16 cellular contexts compared by ENCODE assay signal in genomic region chr21:44512496-44513388, GRCh38. TPM values are rescaled to one million over a fixed set of nuclear protein-coding genes. Genes with fewer than 3 reads are reported as not detected.
DNase-seq lines count a peak whose midpoint lies in the region; ATAC-seq, FAIRE-seq and TF ChIP-seq lines count a peak whose summit lies in the region.
"Had no signal": no experiment of that assay in that cellular context is flagged by ENCODE, and none has a peak within 500 bp of the region (broad histone marks: within the 10 kb centered on the region; RNA-seq: fewer than 3 reads in every experiment).

No MANE protein-coding gene starts in this region.

- no peak for ATAC-seq in HepG2
- ATAC-seq: A549, GM23338 had no signal

- POLR2A ChIA-PET in HepG2 (lab: Yijun Ruan, JAX) = no interaction called here

- TF ChIP-seq CTCF in VCaP (conservative IDR thresholded peaks at IDR 0.05) (no peak), HepG2 (CRISPR knock-in tag; IDR thresholded peaks at IDR 0.05) (no peak)

- intact Hi-C loops in HepG2 (cut with micrococcal nuclease; ENCODE audit: unreplicated experiment) = loop anchor here (5.0 kb wide), 1 partner anchor 230 kb away; no protein-coding TSS in a partner anchor

- TF ChIP-seq RAD21 in Ishikawa (IDR thresholded peaks at IDR 0.05; ENCODE audit: low read depth) (no peak), HepG2 (CRISPR knock-in tag; IDR thresholded peaks at IDR 0.05) (no peak)

- peaks cover 73% of the 10 kb centered on the region for H3K4me1 ChIP-seq in HepG2 (ENCODE audit: insufficient read depth, low read length)
- H3K4me1 ChIP-seq: A549, BE2C had no signal

- H3K9ac ChIP-seq in HepG2 (ENCODE audit: insufficient read depth, low read depth, low read length) = no peak overlapping the region

- no peak for TF ChIP-seq EP300 in Ishikawa (IDR thresholded peaks at IDR 0.05; ENCODE audit: borderline replicate concordance)
- TF ChIP-seq EP300 in HepG2 (IDR thresholded peaks at IDR 0.05; ENCODE audit: low read depth in 2 of 2, low read length in 2 of 2) = no peak
- TF ChIP-seq EP300 in HepG2 (CRISPR knock-in tag; IDR thresholded peaks at IDR 0.05; ENCODE audit: borderline replicate concordance) = no peak

- CTCF ChIA-PET in HepG2 (lab: Yijun Ruan, JAX; ENCODE audit: low intra/inter-chr PET ratio, low total read pairs) = no interaction called here

- peaks cover 7% of the 10 kb centered on the region for H3K79me2 ChIP-seq in HepG2 (ENCODE audit: insufficient read depth, low read length)

- H3K27me3 ChIP-seq in HepG2 (ENCODE audit: control insufficient read depth in 1 of 2, insufficient read depth in 2 of 2, low read length in 2 of 2) = no peaks in the 10 kb centered on the region

- no peaks in the 10 kb centered on the region for H4K20me1 ChIP-seq in HepG2 (ENCODE audit: insufficient read depth, low read length)

- FAIRE-seq in HepG2 (lab: Jason Lieb, UNC) (no peak), urothelium cell line (lab: Jason Lieb, UNC) (peak; percentile 20)
- FAIRE-seq: A549, GM12891 had no signal

- BruUV-seq in HepG2 (replicated peaks; lab: Mats Ljungman, UMichigan) = no TSS peak

- 99% methylated on average over 10 of the region's 21 CpGs for WGBS in HepG2 (ENCODE audit: low lambda C conversion rate)

- peak overlapping the region; percentile 49 for H3K27ac ChIP-seq in VCaP
- H3K27ac ChIP-seq in HepG2 (ENCODE audit: extremely low read length, insufficient read depth, low read length) = no peak overlapping the region
- H3K27ac ChIP-seq: A549, C4-2B had no signal

- no peak for TF ChIP-seq POLR2A in HepG2 (IDR thresholded peaks at IDR 0.05; ENCODE audit: insufficient read depth in 1 of 2, low read depth in 2 of 2, low read length in 2 of 2)

- no peaks in the 10 kb centered on the region for H3K9me3 ChIP-seq in HepG2 (ENCODE audit: low read length)
- H3K9me3 ChIP-seq: A549, BE2C had no signal

- no peak overlapping the region for H3K4me2 ChIP-seq in HepG2 (ENCODE audit: low read depth, low read length)
- H3K4me2 ChIP-seq: A549, GM23338 had no signal

- no peak overlapping the region for H3K4me3 ChIP-seq in HepG2 (replicated peaks in 1 of 3; ENCODE audit: insufficient read depth in 1 of 3, low read depth in 2 of 3, low read length in 3 of 3)
- H3K4me3 ChIP-seq: A549, GM23338 had no signal

- H3K36me3 ChIP-seq in HepG2 (replicated peaks in 1 of 2; ENCODE audit: control insufficient read depth in 1 of 2, insufficient read depth in 2 of 2, low read length in 2 of 2) = peaks cover 14 to 19% of the 10 kb centered on the region in 2 experiments
- H3K36me3 ChIP-seq: BE2C had no signal

- DNase-seq in HepG2 (ENCODE audit: low spot score) (no peak), urothelium cell line (ENCODE audit: low spot score) (no peak), SHP77 (lab: John Stamatoyannopoulos, UW) (no peak), GDM1 (lab: John Stamatoyannopoulos, UW) (no peak)
- DNase-seq: BE2C; CD4-positive, alpha-beta memory T cell; H9 had no signal

- no peak overlapping the region for H2AFZ ChIP-seq in HepG2 (ENCODE audit: low read length)
- H2AFZ ChIP-seq: GM23338 had no signal

- in situ Hi-C loops in HepG2 (cut with HindIII; ENCODE audit: extremely low pct_ligation_motif_present, low pct_unique_long_range_greater_than_20kb) = no loop called here

RNA-seq across cellular contexts. Expression of gene KRTAP10-1, which starts 27.3 kb away (rescaled TPM):
- not detected in 2 replicates for total RNA-seq in HepG2 (2016; rRNA removed; fragmentation: Illumina TruSeq; extraction: Trizol)
- total RNA-seq in HepG2 (2016; cell fraction: cytosol; rRNA removed; fragmentation: Illumina TruSeq; extraction: Trizol; ENCODE audit: low read depth) = not detected in 2 replicates
- not detected in 2 replicates for total RNA-seq in HepG2 (2016; cell fraction: insoluble cytoplasmic fraction; rRNA removed; fragmentation: Illumina TruSeq; extraction: Trizol)
- total RNA-seq in HepG2 (2016; cell fraction: membrane; rRNA removed; fragmentation: Illumina TruSeq; extraction: Trizol) = not detected in 2 replicates
- not detected in 2 replicates for total RNA-seq in HepG2 (2016; cell fraction: nucleus; rRNA removed; fragmentation: Illumina TruSeq; extraction: Trizol)
- not detected in 2 replicates for polyA plus RNA-seq in HepG2 (2011; rRNA removed)
- polyA plus RNA-seq in HepG2 (2011; cell fraction: cytosol; rRNA removed) = not detected in 2 replicates
- polyA plus RNA-seq in HepG2 (2011; cell fraction: nucleus; rRNA removed) = not detected in 2 replicates
- not detected in 2 replicates for polyA plus RNA-seq in HepG2 (2012)
- not detected in 2 replicates for polyA plus RNA-seq in HepG2 (2016; cell fraction: cytosol; fragmentation: Illumina TruSeq; extraction: Trizol; ENCODE audit: low read depth)
- not detected in 2 replicates for polyA plus RNA-seq in HepG2 (2016; cell fraction: insoluble cytoplasmic fraction; fragmentation: Illumina TruSeq; extraction: Trizol; ENCODE audit: low read depth)
- polyA plus RNA-seq in HepG2 (2016; cell fraction: membrane; fragmentation: Illumina TruSeq; extraction: Trizol; ENCODE audit: low read depth) = not detected in 2 replicates
- not detected in 2 replicates for polyA plus RNA-seq in HepG2 (2016; cell fraction: nucleus; fragmentation: Illumina TruSeq; extraction: Trizol; ENCODE audit: insufficient read depth, low read depth)
- 0.16 TPM in 1 of 2 replicates, not detected in the other for polyA minus RNA-seq in HepG2 (2011; rRNA and poly(A)+ RNA removed; ENCODE audit: low replicate concordance)
- not detected in 2 replicates for polyA minus RNA-seq in HepG2 (2011; cell fraction: cytosol; rRNA and poly(A)+ RNA removed)
- not detected in 2 replicates for polyA minus RNA-seq in HepG2 (2011; cell fraction: nucleus; rRNA and poly(A)+ RNA removed)
- total RNA-seq: CD4-positive, alpha-beta memory T cell; G401; GM23338; H9; HT1080 had no signal
- polyA plus RNA-seq: A549; AG04450; CD4-positive, alpha-beta memory T cell; GM23338 had no signal

RNA-seq across cellular contexts. Expression of gene KRTAP10-2, which starts 38.6 kb away (rescaled TPM):
- not detected in 2 replicates for total RNA-seq in HepG2 (2016; rRNA removed; fragmentation: Illumina TruSeq; extraction: Trizol)
- total RNA-seq in HepG2 (2016; cell fraction: cytosol; rRNA removed; fragmentation: Illumina TruSeq; extraction: Trizol; ENCODE audit: low read depth) = not detected in 2 replicates
- total RNA-seq in HepG2 (2016; cell fraction: insoluble cytoplasmic fraction; rRNA removed; fragmentation: Illumina TruSeq; extraction: Trizol) = not detected in 2 replicates
- total RNA-seq in HepG2 (2016; cell fraction: membrane; rRNA removed; fragmentation: Illumina TruSeq; extraction: Trizol) = not detected in 2 replicates
- not detected in 2 replicates for total RNA-seq in HepG2 (2016; cell fraction: nucleus; rRNA removed; fragmentation: Illumina TruSeq; extraction: Trizol)
- not detected in 2 replicates for polyA plus RNA-seq in HepG2 (2011; rRNA removed)
- not detected in 2 replicates for polyA plus RNA-seq in HepG2 (2011; cell fraction: cytosol; rRNA removed)
- polyA plus RNA-seq in HepG2 (2011; cell fraction: nucleus; rRNA removed) = 0.14 TPM in 1 of 2 replicates, not detected in the other
- not detected in 2 replicates for polyA plus RNA-seq in HepG2 (2012)
- not detected in 2 replicates for polyA plus RNA-seq in HepG2 (2016; cell fraction: cytosol; fragmentation: Illumina TruSeq; extraction: Trizol; ENCODE audit: low read depth)
- polyA plus RNA-seq in HepG2 (2016; cell fraction: insoluble cytoplasmic fraction; fragmentation: Illumina TruSeq; extraction: Trizol; ENCODE audit: low read depth) = not detected in 2 replicates
- polyA plus RNA-seq in HepG2 (2016; cell fraction: membrane; fragmentation: Illumina TruSeq; extraction: Trizol; ENCODE audit: low read depth) = not detected in 2 replicates
- not detected in 2 replicates for polyA plus RNA-seq in HepG2 (2016; cell fraction: nucleus; fragmentation: Illumina TruSeq; extraction: Trizol; ENCODE audit: insufficient read depth, low read depth)
- not detected in 2 replicates for polyA minus RNA-seq in HepG2 (2011; rRNA and poly(A)+ RNA removed; ENCODE audit: low replicate concordance)
- polyA minus RNA-seq in HepG2 (2011; cell fraction: cytosol; rRNA and poly(A)+ RNA removed) = not detected in 2 replicates
- not detected in 2 replicates for polyA minus RNA-seq in HepG2 (2011; cell fraction: nucleus; rRNA and poly(A)+ RNA removed)
- total RNA-seq: CD4-positive, alpha-beta memory T cell; G401; GM23338; H9; HT1080 had no signal
- polyA plus RNA-seq: A549; AG04450; CD4-positive, alpha-beta memory T cell had no signal

RNA-seq across cellular contexts. Expression of gene KRTAP10-3, which starts 45.9 kb away (rescaled TPM):
- total RNA-seq in HepG2 (2016; rRNA removed; fragmentation: Illumina TruSeq; extraction: Trizol) = not detected in 2 replicates
- total RNA-seq in HepG2 (2016; cell fraction: cytosol; rRNA removed; fragmentation: Illumina TruSeq; extraction: Trizol; ENCODE audit: low read depth) = not detected in 2 replicates
- not detected in 2 replicates for total RNA-seq in HepG2 (2016; cell fraction: insoluble cytoplasmic fraction; rRNA removed; fragmentation: Illumina TruSeq; extraction: Trizol)
- not detected in 2 replicates for total RNA-seq in HepG2 (2016; cell fraction: membrane; rRNA removed; fragmentation: Illumina TruSeq; extraction: Trizol)
- not detected in 2 replicates for total RNA-seq in HepG2 (2016; cell fraction: nucleus; rRNA removed; fragmentation: Illumina TruSeq; extraction: Trizol)
- polyA plus RNA-seq in HepG2 (2011; rRNA removed) = not detected in 2 replicates
- polyA plus RNA-seq in HepG2 (2011; cell fraction: cytosol; rRNA removed) = not detected in 2 replicates
- polyA plus RNA-seq in HepG2 (2011; cell fraction: nucleus; rRNA removed) = not detected in 2 replicates
- polyA plus RNA-seq in HepG2 (2012) = not detected in 2 replicates
- not detected in 2 replicates for polyA plus RNA-seq in HepG2 (2016; cell fraction: cytosol; fragmentation: Illumina TruSeq; extraction: Trizol; ENCODE audit: low read depth)
- polyA plus RNA-seq in HepG2 (2016; cell fraction: insoluble cytoplasmic fraction; fragmentation: Illumina TruSeq; extraction: Trizol; ENCODE audit: low read depth) = not detected in 2 replicates
- polyA plus RNA-seq in HepG2 (2016; cell fraction: membrane; fragmentation: Illumina TruSeq; extraction: Trizol; ENCODE audit: low read depth) = not detected in 2 replicates
- not detected in 2 replicates for polyA plus RNA-seq in HepG2 (2016; cell fraction: nucleus; fragmentation: Illumina TruSeq; extraction: Trizol; ENCODE audit: insufficient read depth, low read depth)
- polyA minus RNA-seq in HepG2 (2011; rRNA and poly(A)+ RNA removed; ENCODE audit: low replicate concordance) = not detected in 2 replicates
- not detected in 2 replicates for polyA minus RNA-seq in HepG2 (2011; cell fraction: cytosol; rRNA and poly(A)+ RNA removed)
- not detected in 2 replicates for polyA minus RNA-seq in HepG2 (2011; cell fraction: nucleus; rRNA and poly(A)+ RNA removed)
- total RNA-seq: CD4-positive, alpha-beta memory T cell; G401; GM23338; H9; HT1080 had no signal
- polyA plus RNA-seq: A549; AG04450; CD4-positive, alpha-beta memory T cell; GM23338 had no signal

RNA-seq across cellular contexts. Expression of gene LRRC3, which starts 57.4 kb away (rescaled TPM):
- 3.9 and 4.8 TPM in 2 replicates for total RNA-seq in HepG2 (2016; rRNA removed; fragmentation: Illumina TruSeq; extraction: Trizol)
- 0.97 and 1.1 TPM in 2 replicates for total RNA-seq in HepG2 (2016; cell fraction: cytosol; rRNA removed; fragmentation: Illumina TruSeq; extraction: Trizol; ENCODE audit: low read depth)
- 3.1 and 4.8 TPM in 2 replicates for total RNA-seq in HepG2 (2016; cell fraction: insoluble cytoplasmic fraction; rRNA removed; fragmentation: Illumina TruSeq; extraction: Trizol)
- total RNA-seq in HepG2 (2016; cell fraction: membrane; rRNA removed; fragmentation: Illumina TruSeq; extraction: Trizol) = 3.5 and 4.4 TPM in 2 replicates
- total RNA-seq in HepG2 (2016; cell fraction: nucleus; rRNA removed; fragmentation: Illumina TruSeq; extraction: Trizol) = 5.2 and 5.7 TPM in 2 replicates
- 16.5 and 24.3 TPM in 2 replicates for polyA plus RNA-seq in HepG2 (2011; rRNA removed)
- polyA plus RNA-seq in HepG2 (2011; cell fraction: cytosol; rRNA removed) = 17.5 and 19.8 TPM in 2 replicates
- 25.9 and 31.8 TPM in 2 replicates for polyA plus RNA-seq in HepG2 (2011; cell fraction: nucleus; rRNA removed)
- polyA plus RNA-seq in HepG2 (2012) = 24.1 and 27.1 TPM in 2 replicates
- polyA plus RNA-seq in HepG2 (2016; cell fraction: cytosol; fragmentation: Illumina TruSeq; extraction: Trizol; ENCODE audit: low read depth) = 0.99 and 1.3 TPM in 2 replicates
- polyA plus RNA-seq in HepG2 (2016; cell fraction: insoluble cytoplasmic fraction; fragmentation: Illumina TruSeq; extraction: Trizol; ENCODE audit: low read depth) = 4.4 and 5.5 TPM in 2 replicates
- polyA plus RNA-seq in HepG2 (2016; cell fraction: membrane; fragmentation: Illumina TruSeq; extraction: Trizol; ENCODE audit: low read depth) = 2.9 and 3.4 TPM in 2 replicates
- polyA plus RNA-seq in HepG2 (2016; cell fraction: nucleus; fragmentation: Illumina TruSeq; extraction: Trizol; ENCODE audit: insufficient read depth, low read depth) = 10.0 TPM in 2 replicates
- 3.8 and 34.5 TPM in 2 replicates for polyA minus RNA-seq in HepG2 (2011; rRNA and poly(A)+ RNA removed; ENCODE audit: low replicate concordance)
- polyA minus RNA-seq in HepG2 (2011; cell fraction: cytosol; rRNA and poly(A)+ RNA removed) = 16.0 and 20.9 TPM in 2 replicates
- 10.4 and 13.4 TPM in 2 replicates for polyA minus RNA-seq in HepG2 (2011; cell fraction: nucleus; rRNA and poly(A)+ RNA removed)
- total RNA-seq: HT1080 had no signal
